ENCODE assay signal across 23 cellular contexts in the genomic region with DNA sequence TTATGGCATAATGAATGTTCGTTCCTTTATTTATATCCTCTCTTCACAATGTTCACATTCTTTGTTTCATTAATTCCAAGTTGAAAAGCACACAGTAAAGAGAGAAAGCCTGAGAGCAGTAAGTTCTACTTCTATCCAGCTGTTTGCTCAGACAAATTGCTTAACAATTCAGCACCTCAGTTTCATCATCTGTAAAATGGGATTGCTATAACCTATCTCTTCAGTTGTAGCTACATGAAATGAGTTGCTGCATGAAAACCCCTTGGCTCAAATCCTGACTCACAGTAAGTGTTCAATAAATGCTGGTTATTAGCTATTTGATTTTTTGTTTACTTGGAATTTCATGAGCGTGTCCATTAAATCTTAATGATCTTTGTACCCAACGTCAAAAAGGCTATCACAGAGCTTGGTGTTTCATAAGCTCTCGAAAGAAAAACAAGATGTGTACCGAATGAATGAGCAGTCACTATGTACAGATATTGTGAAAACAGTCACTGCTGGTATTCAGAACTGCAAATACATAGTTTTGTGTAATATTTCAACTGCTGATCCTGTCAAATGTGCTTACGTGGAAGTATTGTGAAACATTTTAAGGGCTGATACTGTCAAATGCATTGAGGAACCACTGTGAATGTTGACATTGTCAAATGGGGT.
DNase-seq lines count a peak whose midpoint lies in the region; ATAC-seq, FAIRE-seq and TF ChIP-seq lines count a peak whose summit lies in the region.
"Had no signal": no experiment of that assay in that cellular context is flagged by ENCODE, and none has a peak within 500 bp of the region (broad histone marks: within the 10 kb centered on the region; RNA-seq: fewer than 3 reads in every experiment).

No MANE protein-coding gene starts in this region.

- H3K4me2 ChIP-seq in K562 (ENCODE audit: insufficient read depth, low read length): no peak overlapping the region

- H3K36me3 Mint-ChIP-seq in MCF 10A (ENCODE audit: insufficient read depth, unreplicated experiment): no peaks in the 10 kb centered on the region
- no peaks in the 10 kb centered on the region for H3K36me3 Mint-ChIP-seq in activated CD4-positive, alpha-beta T cell treated with anti-CD3 and anti-CD28 coated beads for 36 hours (ENCODE audit: low read depth)
- H3K36me3 Mint-ChIP-seq: CD8-positive, alpha-beta T cell had no signal

- H4K20me1 ChIP-seq in K562 (replicated peaks; ENCODE audit: control insufficient read depth, insufficient read depth, low read length): no peaks in the 10 kb centered on the region

- no peak for TF ChIP-seq RAD21 in K562 (CRISPR knock-in tag; conservative IDR thresholded peaks at IDR 0.05 in 1 of 2, IDR thresholded peaks at IDR 0.05 in 1 of 2)

- H3K4me1 ChIP-seq in breast epithelium: no peaks in the 10 kb centered on the region
- no peaks in the 10 kb centered on the region for H3K4me1 ChIP-seq in K562 (replicated peaks in 1 of 2; ENCODE audit: control insufficient read depth in 2 of 2, insufficient read depth in 2 of 2, low read length in 2 of 2)
- peaks cover 7% of the 10 kb centered on the region for H3K4me1 ChIP-seq in lower lobe of right lung

- no peaks in the 10 kb centered on the region for H3K79me2 ChIP-seq in K562 (ENCODE audit: control insufficient read depth, insufficient read depth, low read length)

- no peaks in the 10 kb centered on the region for H3K4me1 Mint-ChIP-seq in MCF 10A (ENCODE audit: insufficient read depth, unreplicated experiment)
- no peaks in the 10 kb centered on the region for H3K4me1 Mint-ChIP-seq in activated CD4-positive, alpha-beta T cell treated with anti-CD3 and anti-CD28 coated beads for 36 hours

- no peak for TF ChIP-seq EP300 in K562 (IDR thresholded peaks at IDR 0.05; ENCODE audit: low read length)

- no peak for TF ChIP-seq CTCF in MCF 10A (IDR thresholded peaks at IDR 0.05; ENCODE audit: unreplicated experiment)
- TF ChIP-seq CTCF in breast epithelium (IDR thresholded peaks at IDR 0.05): no peak
- no peak for TF ChIP-seq CTCF in K562 (IDR thresholded peaks at IDR 0.05 in 2 of 3, conservative IDR thresholded peaks at IDR 0.05 in 1 of 3; ENCODE audit: insufficient read depth in 2 of 3, low read depth in 1 of 3, low read length in 3 of 3)
- no peak for TF ChIP-seq CTCF in lower lobe of right lung (IDR thresholded peaks at IDR 0.05)

- H3K27me3 ChIP-seq in breast epithelium (no peaks in the 10 kb centered on the region), K562 (ENCODE audit: control insufficient read depth in 2 of 2, insufficient read depth in 2 of 2, low read length in 2 of 2) (no peaks in the 10 kb centered on the region), lower lobe of right lung (ENCODE audit: low read depth) (no peaks in the 10 kb centered on the region)

- H3K4me3 ChIP-seq in breast epithelium: no peak overlapping the region
- no peak overlapping the region for H3K4me3 ChIP-seq in K562
- no peak overlapping the region for H3K4me3 ChIP-seq in lower lobe of right lung
- H3K4me3 ChIP-seq: GM12878, GM23248 had no signal

- BruUV-seq in MCF 10A (replicated peaks; lab: Mats Ljungman, UMichigan): no TSS peak
- no TSS peak for BruUV-seq in K562 (replicated peaks; lab: Mats Ljungman, UMichigan)

- no peak overlapping the region for H3K4me3 Mint-ChIP-seq in MCF 10A (ENCODE audit: unreplicated experiment)
- no peak overlapping the region for H3K4me3 Mint-ChIP-seq in activated CD4-positive, alpha-beta T cell treated with anti-CD3 and anti-CD28 coated beads for 36 hours
- H3K4me3 Mint-ChIP-seq: CD8-positive, alpha-beta T cell; H9 had no signal

- CTCF ChIA-PET in MCF 10A (lab: Yijun Ruan, JAX) (interaction anchor here (0.5 to 2.4 kb wide), 9 partner anchors 11 to 1088 kb away, joined by 3 to 9 read pairs (median 4); no protein-coding TSS in a partner anchor), K562 (lab: Yijun Ruan, JAX; ENCODE audit: low intra/inter-chr PET ratio) (no interaction called here)
- CTCF ChIA-PET in activated CD4-positive, alpha-beta T cell treated with anti-CD3 and anti-CD28 coated beads for 36 hours (lab: Charles Lee): interaction anchor here (0.6 to 1.2 kb wide), 3 partner anchors 11 to 131 kb away, joined by 3 to 4 read pairs (median 3); no protein-coding TSS in a partner anchor

- WGBS in K562 (ENCODE audit: insufficient coverage, low coverage, missing lambda C conversion rate): 2% methylated on average over 6 of the region's 6 CpGs

- no peak overlapping the region for H3K27ac Mint-ChIP-seq in MCF 10A (ENCODE audit: low read depth, unreplicated experiment)
- H3K27ac Mint-ChIP-seq in activated CD4-positive, alpha-beta T cell treated with anti-CD3 and anti-CD28 coated beads for 36 hours: no peak overlapping the region
- H3K27ac Mint-ChIP-seq: CD8-positive, alpha-beta T cell; H9 had no signal

- FAIRE-seq in K562 (lab: Jason Lieb, UNC): no peak
- FAIRE-seq: GM12878 had no signal

- intact Hi-C loops in MCF 10A (cut with micrococcal nuclease): no loop called here
- intact Hi-C loops in breast epithelium (cut with DNase I; ENCODE audit: low total_unique reads): no loop called here
- intact Hi-C loops in K562 (cut with micrococcal nuclease): no loop called here
- intact Hi-C loops in lower lobe of right lung (cut with DNase I): no loop called here
- intact Hi-C loops in activated CD4-positive, alpha-beta T cell treated with anti-CD3 and anti-CD28 coated beads for 36 hours (cut with DNase I, micrococcal nuclease): no loop called here

- H3K9me3 ChIP-seq in breast epithelium: peaks cover 0 to 18% of the 10 kb centered on the region in 2 donors
- no peaks in the 10 kb centered on the region for H3K9me3 ChIP-seq in K562 (replicated peaks; ENCODE audit: control insufficient read depth, insufficient read depth, low read depth, low read length)
- H3K9me3 ChIP-seq in lower lobe of right lung: no peaks in the 10 kb centered on the region

- no peak overlapping the region for H3K9ac ChIP-seq in K562 (ENCODE audit: insufficient read depth in 1 of 2, low read depth in 2 of 2, low read length in 2 of 2)
- H3K9ac ChIP-seq: GM23248 had no signal

- no peak for TF ChIP-seq POLR2A in breast epithelium (IDR thresholded peaks at IDR 0.05)
- TF ChIP-seq POLR2A in K562 (conservative IDR thresholded peaks at IDR 0.05): no peak

- H3K36me3 ChIP-seq in breast epithelium: no peaks in the 10 kb centered on the region
- no peaks in the 10 kb centered on the region for H3K36me3 ChIP-seq in K562 (ENCODE audit: control insufficient read depth, insufficient read depth, low read length)
- no peaks in the 10 kb centered on the region for H3K36me3 ChIP-seq in lower lobe of right lung

- H3K9me3 Mint-ChIP-seq in MCF 10A (ENCODE audit: unreplicated experiment): no peaks in the 10 kb centered on the region
- peaks cover 2% of the 10 kb centered on the region for H3K9me3 Mint-ChIP-seq in activated CD4-positive, alpha-beta T cell treated with anti-CD3 and anti-CD28 coated beads for 36 hours (ENCODE audit: low read depth)
- H3K9me3 Mint-ChIP-seq: CD8-positive, alpha-beta T cell had no signal

- H3K27ac ChIP-seq in breast epithelium (no peak overlapping the region), K562 (ENCODE audit: extremely low read depth, low read depth, low read length) (no peak overlapping the region), lower lobe of right lung (no peak overlapping the region)
- H3K27ac ChIP-seq: GM23248, HL-60, RWPE1 had no signal

- H3K9me1 ChIP-seq in K562 (ENCODE audit: control insufficient read depth, insufficient read depth, low read length): no peaks in the 10 kb centered on the region

- peak; percentile 3 for DNase-seq in MCF 10A (ENCODE audit: unreplicated experiment)
- DNase-seq in breast epithelium (ENCODE audit: low spot score in 2 of 2): no peak
- DNase-seq in K562 (ENCODE audit: extremely low read depth in 1 of 4, low spot score in 3 of 4): no peak
- no peak for DNase-seq in lower lobe of right lung
- DNase-seq in activated CD4-positive, alpha-beta T cell treated with anti-CD3 and anti-CD28 coated beads for 36 hours: no peak
- DNase-seq in effector CD4-positive, alpha-beta T cell: no peak
- DNase-seq in stimulated activated CD4-positive, alpha-beta T cell treated with anti-CD3 and anti-CD28 coated beads, Interleukin-1b, Interleukin-23, amount 100 ng/mL, for 48 hours: no peak
- DNase-seq: 8988T; AML-193; C1 segment of cervical spinal cord; CD8-positive, alpha-beta T cell; DND-41; GM23248; H9; NCI-H1105; NCI-H146; NCI-H446; NCI-H526 treated with DMSO at 0.1 percent for 48 hours; SHP77 treated with DMSO at 0.1 percent for 48 hours had no signal

- in situ Hi-C loops in K562 (cut with MboI): no loop called here

- ATAC-seq in K562 (no peak), lower lobe of right lung (peak; percentile 27 to 62)
- no peak for ATAC-seq in activated CD4-positive, alpha-beta T cell treated with anti-CD3 and anti-CD28 coated beads for 36 hours
- ATAC-seq: CD8-positive, alpha-beta T cell; GM12878; SK-N-SH treated with all-trans-retinoic acid at 6 μM for 48 hours had no signal

- peaks cover 74% of the 10 kb centered on the region for H3K27me3 Mint-ChIP-seq in MCF 10A (ENCODE audit: insufficient read depth, unreplicated experiment)
- peaks cover 5% of the 10 kb centered on the region for H3K27me3 Mint-ChIP-seq in activated CD4-positive, alpha-beta T cell treated with anti-CD3 and anti-CD28 coated beads for 36 hours

- POLR2A ChIA-PET in MCF 10A (lab: Yijun Ruan, JAX): interaction anchor here (0.5 kb wide), 1 partner anchor 341 kb away, joined by 3 read pairs; no protein-coding TSS in a partner anchor
- POLR2A ChIA-PET in K562 (lab: Yijun Ruan, JAX): interaction anchor here (0.7 kb wide), 1 partner anchor 901 kb away, joined by 3 read pairs; no protein-coding TSS in a partner anchor
- POLR2A ChIA-PET in activated CD4-positive, alpha-beta T cell treated with anti-CD3 and anti-CD28 coated beads for 36 hours (lab: Charles Lee): no interaction called here

- H2AFZ ChIP-seq in K562 (ENCODE audit: low read depth, low read length): no peak overlapping the region
- H2AFZ ChIP-seq: GM23248 had no signal

TF ChIP-seq in K562, 482 proteins besides CTCF, POLR2A, EP300 and RAD21:
- TF ChIP-seq ZNF3 (CRISPR knock-in tag; IDR thresholded peaks at IDR 0.05): no peak
- peak; percentile 65 for TF ChIP-seq RBM25 (IDR thresholded peaks at IDR 0.05; ENCODE audit: low read depth, low read length, severe bottlenecking)

Comparison
In these comparisons a context has a peak if more than half of its experiments do, and no peak if none do; other contexts are left out.
1. ATAC-seq: peak in lower lobe of right lung (2 of 2); none in K562 (single experiment) and activated CD4-positive, alpha-beta T cell treated with anti-CD3 and anti-CD28 coated beads for 36 hours (single experiment).